Comparison of ENCODE assay signal across 10 cellular contexts in the genomic region with DNA sequence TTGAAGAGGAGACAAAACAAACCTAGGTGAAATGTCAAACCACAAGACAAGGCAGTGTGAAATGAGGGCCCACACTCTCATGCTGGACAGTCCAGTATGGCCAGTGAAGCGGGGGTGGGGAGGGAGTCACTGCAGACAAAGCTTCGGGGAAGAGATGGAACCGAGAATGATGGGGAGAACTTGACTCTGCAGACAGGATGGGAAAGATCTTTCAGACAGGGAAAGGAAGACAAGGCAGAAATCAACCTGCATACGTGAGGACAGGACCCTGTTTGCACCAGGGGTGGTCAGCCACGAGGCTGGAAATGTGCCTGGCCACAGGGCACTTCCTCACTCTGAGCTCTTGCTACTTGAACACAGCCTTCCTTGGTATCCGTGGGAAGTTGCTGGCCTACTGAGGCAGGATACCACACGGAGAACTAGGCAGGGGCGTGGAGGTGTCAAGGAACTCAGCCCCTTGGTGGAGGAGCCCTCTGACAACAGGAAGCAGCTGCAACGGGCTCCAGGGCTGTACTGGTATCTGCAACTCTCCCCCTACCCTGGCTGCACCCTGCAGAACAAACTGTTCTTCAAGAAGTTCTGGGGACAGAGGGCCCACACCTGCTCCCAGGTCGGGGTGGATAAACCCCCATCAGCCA. TPM values are rescaled to one million over a fixed set of nuclear protein-coding genes. Genes with fewer than 3 reads are reported as not detected.
DNase-seq lines count a peak whose midpoint lies in the region; ATAC-seq and TF ChIP-seq lines count a peak whose summit lies in the region.
"Had no signal": no experiment of that assay in that cellular context is flagged by ENCODE, and none has a peak within 500 bp of the region (broad histone marks: within the 10 kb centered on the region; RNA-seq: fewer than 3 reads in every experiment).

No MANE protein-coding gene starts in this region.

- H3K27me3 ChIP-seq in hepatocyte, result no peaks in the 10 kb centered on the region
- H3K27me3 ChIP-seq in thyroid gland, result no peaks in the 10 kb centered on the region
- H3K27me3 ChIP-seq: BE2C had no signal

- no peaks in the 10 kb centered on the region for H4K20me1 ChIP-seq in hepatocyte (ENCODE audit: insufficient read depth, poor library complexity, severe bottlenecking)

- no peaks in the 10 kb centered on the region for H3K27me3 Mint-ChIP-seq in T-helper 17 cell

- H3K36me3 ChIP-seq in hepatocyte (replicated peaks; ENCODE audit: insufficient read depth, low read depth) (no peaks in the 10 kb centered on the region), thyroid gland (no peaks in the 10 kb centered on the region)
- H3K36me3 ChIP-seq: BE2C had no signal

- H2AFZ ChIP-seq in hepatocyte, result no peak overlapping the region

- no peak overlapping the region for H3K4me2 ChIP-seq in hepatocyte

- no peaks in the 10 kb centered on the region for H3K79me2 ChIP-seq in hepatocyte

- H3K9me3 ChIP-seq in T-helper 17 cell (ENCODE audit: control insufficient read depth, low read length, poor library complexity, severe bottlenecking) (no peaks in the 10 kb centered on the region), hepatocyte (ENCODE audit: low read depth) (no peaks in the 10 kb centered on the region), thyroid gland (no peaks in the 10 kb centered on the region)
- H3K9me3 ChIP-seq: BE2C had no signal

- WGBS in hepatocyte (ENCODE audit: low lambda C conversion rate, missing lambda C conversion rate), result 69% methylated on average over 10 of the region's 10 CpGs
- WGBS in thyroid gland, 2 donors, result 66 to 73% methylated on average over 10 of the region's 10 CpGs

- ATAC-seq in T-helper 17 cell, result peak; percentile 24
- ATAC-seq in GM19328 (IDR thresholded peaks at IDR 0.05; ENCODE audit: unreplicated experiment), result no peak
- ATAC-seq in GM21367 (IDR thresholded peaks at IDR 0.05; ENCODE audit: unreplicated experiment), result no peak
- no peak for ATAC-seq in HG03432 (IDR thresholded peaks at IDR 0.05; ENCODE audit: unreplicated experiment)

- H3K27ac ChIP-seq in hepatocyte, result peak overlapping the region; percentile 52
- peak overlapping the region; percentile 5 to 81 (median 57) for H3K27ac ChIP-seq in thyroid gland

- TF ChIP-seq POLR2A in thyroid gland (IDR thresholded peaks at IDR 0.05), result no peak

- peak overlapping the region; percentile 84 for H3K4me3 Mint-ChIP-seq in T-helper 17 cell

- no peak overlapping the region for H3K4me3 ChIP-seq in hepatocyte
- H3K4me3 ChIP-seq in thyroid gland (replicated peaks in 1 of 3), result no peak overlapping the region

- DNase-seq in activated gamma-delta T cell treated with Interleukin-2 at 50 U/mL for 16 hours, result peak; percentile 43
- no peak for DNase-seq in activated gamma-delta T cell (lab: John Stamatoyannopoulos, UW)
- DNase-seq in T-helper 17 cell, result no peak
- DNase-seq in hepatocyte (ENCODE audit: low spot score), result no peak
- peak; percentile 39 to 47 for DNase-seq in thyroid gland
- DNase-seq: BE2C, NCI-H2029 treated with DMSO at 0.1 percent for 48 hours had no signal

- H3K9me2 ChIP-seq in hepatocyte (replicated peaks; ENCODE audit: insufficient read depth), result no peaks in the 10 kb centered on the region

- H3K36me3 Mint-ChIP-seq in T-helper 17 cell (ENCODE audit: low read depth), result no peaks in the 10 kb centered on the region

- intact Hi-C loops in thyroid gland (cut with DNase I), result loop anchor here (5.0 kb wide), 2 partner anchors 59 to 224 kb away; a partner anchor contains a TSS

- H3K4me1 ChIP-seq in hepatocyte (ENCODE audit: insufficient read depth), result peaks cover 25% of the 10 kb centered on the region
- H3K4me1 ChIP-seq in thyroid gland, result peaks cover 31 to 62% of the 10 kb centered on the region in 2 donors

- H3K4me1 Mint-ChIP-seq in T-helper 17 cell, result peaks cover 38% of the 10 kb centered on the region

- peak overlapping the region; percentile 95 for H3K27ac Mint-ChIP-seq in T-helper 17 cell

- TF ChIP-seq CTCF in hepatocyte (IDR thresholded peaks at IDR 0.05; ENCODE audit: poor library complexity), result no peak
- TF ChIP-seq CTCF in thyroid gland (IDR thresholded peaks at IDR 0.05), result no peak

RNA-seq across cellular contexts. Expression of a gene that starts 9.3 kb away (rescaled TPM):
- 100 to 1,000 TPM; 108 to 114 TPM for total RNA-seq in T-helper 17 cell
- total RNA-seq in hepatocyte, result 219 and 274 TPM in 2 replicates
- 804 and 827 TPM in 2 replicates for polyA plus RNA-seq in hepatocyte
- 100 to 1,000 TPM; 327 to 576 (median 408) TPM for total RNA-seq in thyroid gland

Comparison
In these comparisons a context has a peak if more than half of its experiments do, and no peak if none do; other contexts are left out.
1. DNase-seq: peak in activated gamma-delta T cell treated with Interleukin-2 at 50 U/mL for 16 hours (single experiment) and thyroid gland (2 of 2); none in activated gamma-delta T cell (single experiment), T-helper 17 cell (0 of 3) and hepatocyte (single experiment).